19 cellular contexts compared by ENCODE assay signal in the genomic region with DNA sequence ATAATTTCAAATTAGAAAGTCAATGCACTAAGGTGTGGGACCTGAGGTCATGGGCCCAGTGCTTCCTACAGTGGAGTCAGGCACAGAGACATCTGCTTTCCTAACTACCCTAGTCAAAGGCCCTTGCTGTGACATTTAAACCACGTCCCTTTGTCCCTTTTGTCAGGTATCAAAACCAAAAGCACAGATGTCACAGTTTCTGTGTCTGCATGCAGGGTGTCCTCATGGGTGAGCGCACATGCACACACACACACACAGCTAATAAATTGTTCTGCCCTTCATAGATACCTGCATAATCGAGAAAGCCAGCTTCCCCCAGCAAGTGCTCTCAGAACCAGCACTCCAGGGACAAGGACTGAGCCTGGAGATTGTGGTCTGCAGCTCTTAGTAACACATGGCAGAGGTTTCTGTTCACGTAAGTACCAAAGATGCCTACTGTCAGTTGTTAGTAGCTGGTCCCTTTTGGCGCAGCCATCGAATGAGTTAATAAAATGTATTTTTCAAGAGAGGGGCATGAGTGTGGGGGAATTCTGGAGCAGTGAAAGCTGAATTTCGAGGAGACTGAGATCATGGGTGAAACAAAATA. TPM values are rescaled to one million over a fixed set of nuclear protein-coding genes. Genes with fewer than 3 reads are reported as not detected.
DNase-seq lines count a peak whose midpoint lies in the region; ATAC-seq, FAIRE-seq and TF ChIP-seq lines count a peak whose summit lies in the region.
"Had no signal": no experiment of that assay in that cellular context is flagged by ENCODE, and none has a peak within 500 bp of the region (broad histone marks: within the 10 kb centered on the region; RNA-seq: fewer than 3 reads in every experiment).

No MANE protein-coding gene starts in this region.

- peaks cover 5% of the 10 kb centered on the region; the same call in 1 of the 2 replicates for H3K36me3 Mint-ChIP-seq in HFFc6 (ENCODE audit: low read depth)
- H3K36me3 Mint-ChIP-seq: activated CD4-positive, alpha-beta memory T cell treated with anti-CD3 and anti-CD28 coated beads for 36 hours had no signal

- peaks cover 1% of the 10 kb centered on the region; the same call in 1 of the 2 replicates for H3K27me3 Mint-ChIP-seq in HFFc6 (ENCODE audit: insufficient read depth)

- no peak for TF ChIP-seq CTCF in HFFc6 (IDR thresholded peaks at IDR 0.05)

- DNase-seq in COLO668 (lab: John Stamatoyannopoulos, UW; ENCODE audit: unreplicated experiment) (peak; percentile 50), GM12891 (ENCODE audit: insufficient read length, low spot score) (peak; percentile 8), NCI-H146 (lab: John Stamatoyannopoulos, UW) (peak; percentile 95), HFFc6 (no peak)
- DNase-seq in stimulated activated CD4-positive, alpha-beta T cell treated with anti-CD3 and anti-CD28 coated beads, Interleukin-4, amount 100 ng/mL, for 4 hours, result no peak
- no peak for DNase-seq in effector CD4-positive, alpha-beta T cell
- DNase-seq: activated CD4-positive, alpha-beta memory T cell treated with anti-CD3 and anti-CD28 coated beads for 36 hours; activated naive CD4-positive, alpha-beta T cell; aorta; effector memory CD4-positive, alpha-beta T cell; EL; esophagus squamous epithelium; midbrain; NCI-H446 treated with DMSO at 0.1 percent for 48 hours; SHP77; spleen had no signal

- FAIRE-seq in GM12891 (lab: Jason Lieb, UNC), result peak; percentile 65

- no peak overlapping the region for H3K4me3 Mint-ChIP-seq in HFFc6
- H3K4me3 Mint-ChIP-seq: activated CD4-positive, alpha-beta memory T cell treated with anti-CD3 and anti-CD28 coated beads for 36 hours; neural crest cell had no signal

- peaks cover 38% of the 10 kb centered on the region for H3K9me3 Mint-ChIP-seq in HFFc6
- H3K9me3 Mint-ChIP-seq: activated CD4-positive, alpha-beta memory T cell treated with anti-CD3 and anti-CD28 coated beads for 36 hours; neural crest cell had no signal

- no peaks in the 10 kb centered on the region for H3K4me1 Mint-ChIP-seq in HFFc6 (ENCODE audit: low read depth)

- ATAC-seq in GM21447 (IDR thresholded peaks at IDR 0.05; ENCODE audit: unreplicated experiment) (peak; percentile 68), HG03025 (IDR thresholded peaks at IDR 0.05; ENCODE audit: low FRiP score, unreplicated experiment) (no peak)

- TF ChIP-seq POLR2A in GM12891 (IDR thresholded peaks at IDR 0.05; ENCODE audit: low read depth, low read length), result no peak

- H3K27ac Mint-ChIP-seq in HFFc6, result no peak overlapping the region
- H3K27ac Mint-ChIP-seq: activated CD4-positive, alpha-beta memory T cell treated with anti-CD3 and anti-CD28 coated beads for 36 hours had no signal

TF ChIP-seq in GM12891, 5 proteins besides CTCF, POLR2A, EP300 and RAD21:
- TF ChIP-seq PAX5 (IDR thresholded peaks at IDR 0.05; ENCODE audit: insufficient read depth, low read length, severe bottlenecking) (no peak), POLR2AphosphoS5 (IDR thresholded peaks at IDR 0.05; ENCODE audit: low read depth, low read length) (no peak), POU2F2 (IDR thresholded peaks at IDR 0.05; ENCODE audit: low read depth, low read length) (no peak), SPI1 (IDR thresholded peaks at IDR 0.05; ENCODE audit: low read depth, low read length) (no peak), TAF1 (IDR thresholded peaks at IDR 0.05; ENCODE audit: low read depth, low read length) (no peak)

RNA-seq across cellular contexts. Expression of a gene that starts 25.7 kb away (rescaled TPM):
- polyA plus RNA-seq in GM12891 (2012; ENCODE audit: low read depth, missing spikeins), result 0.08 TPM
- not detected for total RNA-seq in HFFc6 (2021; fragmentation: NEBNext Ultra II Directional; extraction: Animal tissue kit (Norgen Biotek cat#: 25700))
- total RNA-seq: activated CD4-positive, alpha-beta memory T cell treated with anti-CD3 and anti-CD28 coated beads for 36 hours; esophagus squamous epithelium had no signal

Comparison
In these comparisons a context has a peak if more than half of its experiments do, and no peak if none do; other contexts are left out.
1. DNase-seq: peak in COLO668 (single experiment), GM12891 (single experiment) and NCI-H146 (single experiment); none in stimulated activated CD4-positive, alpha-beta T cell treated with anti-CD3 and anti-CD28 coated beads, Interleukin-4, amount 100 ng/mL, for 4 hours (0 of 2), HFFc6 (single experiment) and effector CD4-positive, alpha-beta T cell (single experiment).